ENCODE assay signal across 22 cellular contexts in the genomic region with DNA sequence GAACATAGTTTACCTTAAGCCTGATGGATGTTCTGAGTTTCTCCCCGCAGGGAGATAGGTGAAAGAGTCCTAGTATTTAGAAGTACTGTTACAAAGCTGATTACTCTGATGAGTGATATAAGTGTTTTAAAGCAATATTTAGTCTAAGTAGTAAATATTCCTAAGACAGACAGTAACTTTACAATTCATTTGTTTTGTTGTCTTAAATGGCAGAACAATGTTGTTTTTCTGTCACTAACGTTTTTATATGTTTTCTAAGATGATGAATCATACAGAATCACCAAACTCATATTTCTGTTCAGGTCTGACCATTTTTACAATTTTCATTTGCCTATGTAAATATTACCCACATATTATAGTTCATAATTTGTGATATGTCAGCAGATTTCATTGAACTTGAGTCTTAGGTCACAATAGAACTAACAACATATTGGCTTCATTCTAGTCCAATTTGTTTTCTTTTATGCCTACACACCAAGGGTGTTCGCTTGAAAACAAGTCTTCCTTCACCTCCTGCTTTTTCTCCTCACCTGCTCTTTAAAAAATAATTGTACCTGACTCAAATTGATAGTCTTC. TPM values are rescaled to one million over a fixed set of nuclear protein-coding genes. Genes with fewer than 3 reads are reported as not detected.
DNase-seq lines count a peak whose midpoint lies in the region; ATAC-seq, FAIRE-seq and TF ChIP-seq lines count a peak whose summit lies in the region.
"Had no signal": no experiment of that assay in that cellular context is flagged by ENCODE, and none has a peak within 500 bp of the region (broad histone marks: within the 10 kb centered on the region; RNA-seq: fewer than 3 reads in every experiment).

No MANE protein-coding gene starts in this region.

- H4K20me1 ChIP-seq in hepatocyte (ENCODE audit: insufficient read depth, poor library complexity, severe bottlenecking) = peaks cover 63% of the 10 kb centered on the region

- WGBS in hepatocyte (ENCODE audit: low lambda C conversion rate, missing lambda C conversion rate) = 53% methylated on average over 3 of the region's 3 CpGs

- DNase-seq in activated T-cell treated with anti-CD3 and anti-CD28 coated beads, Interleukin-2, amount 50 U/mL, for 72 hours = no peak
- no peak for DNase-seq in activated T-cell treated with anti-CD3 and anti-CD28 coated beads for 4 hours
- no peak for DNase-seq in H54 (ENCODE audit: insufficient read length, low spot score)
- no peak for DNase-seq in activated naive CD8-positive, alpha-beta T cell treated with anti-CD3 and anti-CD28 coated beads, Interleukin-2, amount 50 U/mL, for 24 hours
- DNase-seq in stimulated activated effector memory CD8-positive, alpha-beta T cell treated with anti-CD3 and anti-CD28 coated beads, Interleukin-12 subunit alpha, Interleukin-12 subunit beta, amount 100 ng/mL, for 72 hours (ENCODE audit: low spot score in 2 of 2) = no peak
- DNase-seq in hepatocyte (ENCODE audit: low spot score) = no peak
- no peak for DNase-seq in KG1 (lab: John Stamatoyannopoulos, UW)
- DNase-seq in GM20000 (ENCODE audit: low spot score) = no peak
- DNase-seq: activated CD4-positive, alpha-beta T cell treated with anti-CD3 and anti-CD28 coated beads, Interleukin-2, amount 50 U/mL, for 48 hours; activated naive CD4-positive, alpha-beta T cell; glutamatergic neuron; kidney glomerular epithelial cell; lower lobe of right lung; MG63; NCI-H1417; NCI-H446; SHP77; upper lobe of right lung had no signal

- peaks cover 21% of the 10 kb centered on the region for H3K4me1 ChIP-seq in hepatocyte (ENCODE audit: insufficient read depth)

- peak; percentile 41 for FAIRE-seq in H54 (lab: Jason Lieb, UNC)
- FAIRE-seq: GM19239 had no signal

- peak overlapping the region; percentile 94 for H3K27ac Mint-ChIP-seq in activated T-cell treated with anti-CD3 and anti-CD28 coated beads, Interleukin-2, amount 50 U/mL, for 72 hours
- peak overlapping the region; percentile 14 for H3K27ac Mint-ChIP-seq in activated naive CD8-positive, alpha-beta T cell treated with anti-CD3 and anti-CD28 coated beads, Interleukin-2, amount 50 U/mL, for 24 hours
- peak overlapping the region; percentile 78 for H3K27ac Mint-ChIP-seq in stimulated activated effector memory CD8-positive, alpha-beta T cell treated with anti-CD3 and anti-CD28 coated beads, Interleukin-12 subunit alpha, Interleukin-12 subunit beta, amount 100 ng/mL, for 72 hours
- H3K27ac Mint-ChIP-seq: WTC11 had no signal

- no peaks in the 10 kb centered on the region for H3K9me2 ChIP-seq in hepatocyte (replicated peaks; ENCODE audit: insufficient read depth)

- no peaks in the 10 kb centered on the region for H3K27me3 ChIP-seq in hepatocyte
- H3K27me3 ChIP-seq: MG63, upper lobe of right lung had no signal

- TF ChIP-seq CTCF in hepatocyte (IDR thresholded peaks at IDR 0.05; ENCODE audit: poor library complexity) = no peak
- no peak for TF ChIP-seq CTCF in GM20000 (IDR thresholded peaks at IDR 0.05; ENCODE audit: extremely low read depth, missing control alignments)

- no peak overlapping the region for H3K27ac ChIP-seq in hepatocyte
- H3K27ac ChIP-seq: epithelial cell of prostate, lower lobe of right lung, upper lobe of right lung had no signal

- H3K36me3 ChIP-seq in hepatocyte (replicated peaks; ENCODE audit: insufficient read depth, low read depth) = no peaks in the 10 kb centered on the region
- H3K36me3 ChIP-seq: HAP-1, lower lobe of right lung, MG63, upper lobe of right lung had no signal

- no peak for ATAC-seq in activated T-cell treated with anti-CD3 and anti-CD28 coated beads, Interleukin-2, amount 50 U/mL, for 72 hours (replicated peaks in 1 of 2)
- ATAC-seq in activated naive CD8-positive, alpha-beta T cell treated with anti-CD3 and anti-CD28 coated beads, Interleukin-2, amount 50 U/mL, for 24 hours = no peak
- no peak for ATAC-seq in stimulated activated effector memory CD8-positive, alpha-beta T cell treated with anti-CD3 and anti-CD28 coated beads, Interleukin-12 subunit alpha, Interleukin-12 subunit beta, amount 100 ng/mL, for 72 hours
- ATAC-seq: lower lobe of right lung had no signal

- H3K9me3 ChIP-seq in hepatocyte (ENCODE audit: low read depth) = no peaks in the 10 kb centered on the region
- H3K9me3 ChIP-seq: HAP-1, lower lobe of right lung, MG63, upper lobe of right lung had no signal

- H3K4me1 Mint-ChIP-seq in activated T-cell treated with anti-CD3 and anti-CD28 coated beads, Interleukin-2, amount 50 U/mL, for 72 hours (ENCODE audit: low read depth) = peaks cover 78% of the 10 kb centered on the region
- H3K4me1 Mint-ChIP-seq in activated naive CD8-positive, alpha-beta T cell treated with anti-CD3 and anti-CD28 coated beads, Interleukin-2, amount 50 U/mL, for 24 hours = peaks cover 84% of the 10 kb centered on the region
- peaks cover 63% of the 10 kb centered on the region for H3K4me1 Mint-ChIP-seq in stimulated activated effector memory CD8-positive, alpha-beta T cell treated with anti-CD3 and anti-CD28 coated beads, Interleukin-12 subunit alpha, Interleukin-12 subunit beta, amount 100 ng/mL, for 72 hours

- peak overlapping the region in 1 of 2 donors; percentile 81 for H3K4me3 Mint-ChIP-seq in activated T-cell treated with anti-CD3 and anti-CD28 coated beads, Interleukin-2, amount 50 U/mL, for 72 hours
- H3K4me3 Mint-ChIP-seq in activated naive CD8-positive, alpha-beta T cell treated with anti-CD3 and anti-CD28 coated beads, Interleukin-2, amount 50 U/mL, for 24 hours = no peak overlapping the region
- peak overlapping the region; percentile 21 for H3K4me3 Mint-ChIP-seq in stimulated activated effector memory CD8-positive, alpha-beta T cell treated with anti-CD3 and anti-CD28 coated beads, Interleukin-12 subunit alpha, Interleukin-12 subunit beta, amount 100 ng/mL, for 72 hours
- H3K4me3 Mint-ChIP-seq: WTC11 had no signal

- no peak overlapping the region for H3K4me2 ChIP-seq in hepatocyte

- no peak overlapping the region for H2AFZ ChIP-seq in hepatocyte

- peaks cover 0 to 1% of the 10 kb centered on the region in 2 donors for H3K36me3 Mint-ChIP-seq in activated T-cell treated with anti-CD3 and anti-CD28 coated beads, Interleukin-2, amount 50 U/mL, for 72 hours (ENCODE audit: insufficient read depth in 2 of 2)
- H3K36me3 Mint-ChIP-seq in activated naive CD8-positive, alpha-beta T cell treated with anti-CD3 and anti-CD28 coated beads, Interleukin-2, amount 50 U/mL, for 24 hours (ENCODE audit: low read depth) = peaks cover 2% of the 10 kb centered on the region
- H3K36me3 Mint-ChIP-seq in stimulated activated effector memory CD8-positive, alpha-beta T cell treated with anti-CD3 and anti-CD28 coated beads, Interleukin-12 subunit alpha, Interleukin-12 subunit beta, amount 100 ng/mL, for 72 hours = no peaks in the 10 kb centered on the region
- H3K36me3 Mint-ChIP-seq: WTC11 had no signal

- no peaks in the 10 kb centered on the region for H3K27me3 Mint-ChIP-seq in activated T-cell treated with anti-CD3 and anti-CD28 coated beads, Interleukin-2, amount 50 U/mL, for 72 hours (ENCODE audit: low read depth)
- no peaks in the 10 kb centered on the region for H3K27me3 Mint-ChIP-seq in activated naive CD8-positive, alpha-beta T cell treated with anti-CD3 and anti-CD28 coated beads, Interleukin-2, amount 50 U/mL, for 24 hours

- no peak for TF ChIP-seq POLR2A in H54 (IDR thresholded peaks at IDR 0.05; ENCODE audit: low read depth, low read length)

- peaks cover 99% of the 10 kb centered on the region for H3K79me2 ChIP-seq in hepatocyte

- no peak overlapping the region for H3K4me3 ChIP-seq in hepatocyte
- H3K4me3 ChIP-seq: HAP-1, lower lobe of right lung, MG63, upper lobe of right lung had no signal

- no peaks in the 10 kb centered on the region for H3K9me3 Mint-ChIP-seq in activated T-cell treated with anti-CD3 and anti-CD28 coated beads, Interleukin-2, amount 50 U/mL, for 72 hours
- H3K9me3 Mint-ChIP-seq in activated naive CD8-positive, alpha-beta T cell treated with anti-CD3 and anti-CD28 coated beads, Interleukin-2, amount 50 U/mL, for 24 hours = no peaks in the 10 kb centered on the region
- no peaks in the 10 kb centered on the region for H3K9me3 Mint-ChIP-seq in stimulated activated effector memory CD8-positive, alpha-beta T cell treated with anti-CD3 and anti-CD28 coated beads, Interleukin-12 subunit alpha, Interleukin-12 subunit beta, amount 100 ng/mL, for 72 hours
- H3K9me3 Mint-ChIP-seq: WTC11 had no signal

RNA-seq across cellular contexts. Expression of a gene that starts 30.6 kb away (rescaled TPM):
- total RNA-seq in activated T-cell treated with anti-CD3 and anti-CD28 coated beads, Interleukin-2, amount 50 U/mL, for 72 hours = 10 to 100 TPM; 21.4 to 21.8 TPM
- total RNA-seq in hepatocyte = 36.0 and 38.2 TPM in 2 replicates
- 11.2 and 12.0 TPM in 2 replicates for polyA plus RNA-seq in hepatocyte

Comparison
In these comparisons a context has a peak if more than half of its experiments do, and no peak if none do; other contexts are left out.
1. H3K27ac Mint-ChIP-seq: peak in every context shown above with its lines; median percentile 94 in activated T-cell treated with anti-CD3 and anti-CD28 coated beads, Interleukin-2, amount 50 U/mL, for 72 hours; 78 in stimulated activated effector memory CD8-positive, alpha-beta T cell treated with anti-CD3 and anti-CD28 coated beads, Interleukin-12 subunit alpha, Interleukin-12 subunit beta, amount 100 ng/mL, for 72 hours; 14 in activated naive CD8-positive, alpha-beta T cell treated with anti-CD3 and anti-CD28 coated beads, Interleukin-2, amount 50 U/mL, for 24 hours.